In genomic region chr2:73114273-73114867, GRCh38 we compare ENCODE assay signal across 14 cellular contexts. TPM values are rescaled to one million over a fixed set of nuclear protein-coding genes. Genes with fewer than 3 reads are reported as not detected.
DNase-seq lines count a peak whose midpoint lies in the region; ATAC-seq and TF ChIP-seq lines count a peak whose summit lies in the region.
"Had no signal": no experiment of that assay in that cellular context is flagged by ENCODE, and none has a peak within 500 bp of the region (broad histone marks: within the 10 kb centered on the region; RNA-seq: fewer than 3 reads in every experiment).

No MANE protein-coding gene starts in this region.

- H3K4me2 ChIP-seq in mammary epithelial cell (ENCODE audit: insufficient read depth, low read depth, low read length), result peak overlapping the region; percentile 37

- intact Hi-C loops in activated CD4-positive, alpha-beta T cell treated with anti-CD3 and anti-CD28 coated beads, Interleukin-2, amount 10 ng/mL, durations not matched to agents 24 days and 14 days (cut with micrococcal nuclease), result loop anchor here (5.0 kb wide), 1 partner anchor 118 kb away; the partner anchor contains the start of genes CCT7 and PRADC1
- intact Hi-C loops in mammary epithelial cell (cut with micrococcal nuclease) (loop anchor here (5.0 kb wide), 1 partner anchor 118 kb away; the partner anchor contains the start of genes CCT7 and PRADC1), psoas muscle (cut with DNase I) (loop anchor here in 1 of 2 donors (5.0 kb wide), 1 partner anchor 37 kb away; no protein-coding TSS in a partner anchor)

- H3K36me3 ChIP-seq in mammary epithelial cell (ENCODE audit: insufficient read depth, low read length) (no peaks in the 10 kb centered on the region), psoas muscle (ENCODE audit: insufficient read depth in 1 of 2, low read depth in 1 of 2) (no peaks in the 10 kb centered on the region)
- H3K36me3 ChIP-seq: esophagus muscularis mucosa, ovary, Peyer's patch, tibial artery had no signal

- H3K9me3 Mint-ChIP-seq in activated CD4-positive, alpha-beta T cell treated with anti-CD3 and anti-CD28 coated beads, Interleukin-2, amount 10 ng/mL, durations not matched to agents 24 days and 14 days, result no peaks in the 10 kb centered on the region

- peaks cover 22% of the 10 kb centered on the region for H3K4me1 Mint-ChIP-seq in activated CD4-positive, alpha-beta T cell treated with anti-CD3 and anti-CD28 coated beads, Interleukin-2, amount 10 ng/mL, durations not matched to agents 24 days and 14 days

- no peaks in the 10 kb centered on the region for H3K36me3 Mint-ChIP-seq in activated CD4-positive, alpha-beta T cell treated with anti-CD3 and anti-CD28 coated beads, Interleukin-2, amount 10 ng/mL, durations not matched to agents 24 days and 14 days (ENCODE audit: low read depth)

- H3K4me3 Mint-ChIP-seq in activated CD4-positive, alpha-beta T cell treated with anti-CD3 and anti-CD28 coated beads, Interleukin-2, amount 10 ng/mL, durations not matched to agents 24 days and 14 days, result peak overlapping the region; percentile 62

- DNase-seq in activated CD4-positive, alpha-beta T cell treated with anti-CD3 and anti-CD28 coated beads, Interleukin-2, amount 10 ng/mL, durations not matched to agents 24 days and 14 days, result no peak
- DNase-seq in activated CD4-positive, alpha-beta T cell treated with anti-CD3 and anti-CD28 coated beads, Interleukin-2, amount 50 U/mL, for 48 hours, result no peak
- peak; percentile 42 for DNase-seq in NCI-H226
- DNase-seq in mammary epithelial cell, result no peak
- no peak for DNase-seq in psoas muscle
- no peak for DNase-seq in GF-D8 (lab: John Stamatoyannopoulos, UW)
- no peak for DNase-seq in amygdala (lab: John Stamatoyannopoulos, UW)
- DNase-seq in RKO (ENCODE audit: low spot score), result no peak
- DNase-seq: kidney, NCI-H1436 treated with DMSO at 0.1 percent for 48 hours, ovary, Peyer's patch had no signal

- H3K9ac ChIP-seq in mammary epithelial cell (ENCODE audit: insufficient read depth, low read length), result no peak overlapping the region

- ATAC-seq in psoas muscle, result no peak

- TF ChIP-seq CTCF in mammary epithelial cell (conservative IDR thresholded peaks at IDR 0.05 in 1 of 2, IDR thresholded peaks at IDR 0.05 in 1 of 2; ENCODE audit: extremely low read depth in 1 of 2, insufficient read depth in 1 of 2, low read depth in 1 of 2, low read length in 2 of 2) (no peak), psoas muscle (IDR thresholded peaks at IDR 0.05) (no peak)

- H3K9me3 ChIP-seq in mammary epithelial cell (replicated peaks; ENCODE audit: insufficient read depth, low read length) (no peaks in the 10 kb centered on the region), psoas muscle (no peaks in the 10 kb centered on the region)
- H3K9me3 ChIP-seq: esophagus muscularis mucosa, ovary, Peyer's patch, tibial artery had no signal

- no peaks in the 10 kb centered on the region for H4K20me1 ChIP-seq in mammary epithelial cell (ENCODE audit: insufficient read depth, low read length)

- H3K4me1 ChIP-seq in mammary epithelial cell (ENCODE audit: insufficient read depth, low read length) (peaks cover 16% of the 10 kb centered on the region), psoas muscle (peaks cover 21% of the 10 kb centered on the region)

- H3K27me3 ChIP-seq in mammary epithelial cell (ENCODE audit: insufficient read depth, low read length) (no peaks in the 10 kb centered on the region), psoas muscle (ENCODE audit: insufficient read depth in 3 of 3, low read length in 2 of 3) (no peaks in the 10 kb centered on the region)
- H3K27me3 ChIP-seq: ovary, Peyer's patch, tibial artery had no signal

- peaks cover 14% of the 10 kb centered on the region for H3K27me3 Mint-ChIP-seq in activated CD4-positive, alpha-beta T cell treated with anti-CD3 and anti-CD28 coated beads, Interleukin-2, amount 10 ng/mL, durations not matched to agents 24 days and 14 days

- dilution Hi-C loops in mammary epithelial cell (cut with HindIII; ENCODE audit: low sequenced_read_pairs), result no loop called here

- H2AFZ ChIP-seq in mammary epithelial cell (ENCODE audit: low read depth, low read length), result no peak overlapping the region

- H3K27ac ChIP-seq in mammary epithelial cell (ENCODE audit: insufficient read depth, low read depth, low read length) (no peak overlapping the region), psoas muscle (peak overlapping the region; percentile 74)

- CTCF ChIA-PET in mammary epithelial cell (lab: Charles Lee; ENCODE audit: low non-redundant PET), result no interaction called here

- no peak overlapping the region for H3K4me3 ChIP-seq in mammary epithelial cell (replicated peaks in 1 of 3; ENCODE audit: insufficient read depth in 1 of 3, low read depth in 2 of 3, low read length in 3 of 3)
- no peak overlapping the region for H3K4me3 ChIP-seq in psoas muscle

- peak overlapping the region; percentile 53 for H3K27ac Mint-ChIP-seq in activated CD4-positive, alpha-beta T cell treated with anti-CD3 and anti-CD28 coated beads, Interleukin-2, amount 10 ng/mL, durations not matched to agents 24 days and 14 days

- H3K79me2 ChIP-seq in mammary epithelial cell (ENCODE audit: insufficient read depth, low read length), result peaks cover 34% of the 10 kb centered on the region

- WGBS in mammary epithelial cell (ENCODE audit: low coverage, missing lambda C conversion rate), result 98% methylated on average over 4 of the region's 4 CpGs
- 69 to 75% (median 75%) methylated on average over 4 of the region's 4 CpGs for WGBS in psoas muscle, 3 donors

- no TSS peak for BruUV-seq in mammary epithelial cell (replicated peaks; lab: Mats Ljungman, UMichigan)

- in situ Hi-C loops in mammary epithelial cell (cut with MboI; ENCODE audit: low sequenced_read_pairs in 2 of 2), result no loop called here

RNA-seq across cellular contexts. Expression of gene RAB11FIP5, which starts 1.6 kb away (rescaled TPM):
- 13.4 and 13.8 TPM in 2 replicates for total RNA-seq in activated CD4-positive, alpha-beta T cell treated with anti-CD3 and anti-CD28 coated beads, Interleukin-2, amount 10 ng/mL, durations not matched to agents 24 days and 14 days
- total RNA-seq in mammary epithelial cell, result 10 to 100 TPM; 36.0 to 39.7 TPM
- 24.8 TPM for polyA plus RNA-seq in mammary epithelial cell
- polyA minus RNA-seq in mammary epithelial cell, result 71.9 TPM
- total RNA-seq in psoas muscle, result 10 to 100 TPM; 20.9 to 24.2 (median 23.1) TPM
- polyA plus RNA-seq in psoas muscle, result 10 to 100 TPM; 13.0 to 24.0 (median 23.9) TPM

RNA-seq across cellular contexts. Expression of gene SFXN5, which starts 42.9 kb away (rescaled TPM):
- total RNA-seq in activated CD4-positive, alpha-beta T cell treated with anti-CD3 and anti-CD28 coated beads, Interleukin-2, amount 10 ng/mL, durations not matched to agents 24 days and 14 days, result 11.6 and 14.1 TPM in 2 replicates
- total RNA-seq in mammary epithelial cell (10 to 100 TPM; 12.0 to 16.8 TPM), psoas muscle (10 to 100 TPM in 3 of 4 donors, 1 to 10 TPM in 1; 5.8 to 17.1 (median 12.8) TPM)
- polyA plus RNA-seq in mammary epithelial cell (9.2 TPM), psoas muscle (10 to 100 TPM in 1 of 3 donors, 1 to 10 TPM in 2; 5.1 to 12.7 (median 8.7) TPM)
- polyA minus RNA-seq in mammary epithelial cell, result 14.9 TPM
